In genomic region chr5:137310051-137310730, GRCh38 we compare ENCODE assay signal across 11 cellular contexts.
A peak's percentile ranks its signal among the peaks of the same experiment; 100 is the strongest.
DNase-seq lines count a peak whose midpoint lies in the region; ATAC-seq and TF ChIP-seq lines count a peak whose summit lies in the region.
"Had no signal": no experiment of that assay in that cellular context is flagged by ENCODE, and none has a peak within 500 bp of the region (broad histone marks: within the 10 kb centered on the region; RNA-seq: fewer than 3 reads in every experiment).

No MANE protein-coding gene starts in this region.

- H3K9me3 ChIP-seq in smooth muscle cell (replicated peaks; ENCODE audit: low read depth) = no peaks in the 10 kb centered on the region
- H3K9me3 ChIP-seq in CD4-positive, alpha-beta T cell (ENCODE audit: control insufficient read depth, low read length) = no peaks in the 10 kb centered on the region

- H3K27me3 ChIP-seq in GM23338 (ENCODE audit: insufficient read depth) (no peaks in the 10 kb centered on the region), smooth muscle cell (ENCODE audit: low read depth) (no peaks in the 10 kb centered on the region)
- no peaks in the 10 kb centered on the region for H3K27me3 ChIP-seq in CD4-positive, alpha-beta T cell (ENCODE audit: control insufficient read depth, insufficient read depth, low read length)

- peaks cover 31% of the 10 kb centered on the region for H3K4me1 Mint-ChIP-seq in GM23338
- no peaks in the 10 kb centered on the region for H3K4me1 Mint-ChIP-seq in CD4-positive, alpha-beta T cell (ENCODE audit: low read depth)
- no peaks in the 10 kb centered on the region for H3K4me1 Mint-ChIP-seq in activated CD4-positive, alpha-beta T cell treated with anti-CD3 and anti-CD28 coated beads for 36 hours
- H3K4me1 Mint-ChIP-seq: naive B cell had no signal

- H3K9me3 Mint-ChIP-seq in GM23338 = no peaks in the 10 kb centered on the region
- H3K9me3 Mint-ChIP-seq in CD4-positive, alpha-beta T cell = no peaks in the 10 kb centered on the region
- no peaks in the 10 kb centered on the region for H3K9me3 Mint-ChIP-seq in activated CD4-positive, alpha-beta T cell treated with anti-CD3 and anti-CD28 coated beads for 36 hours (ENCODE audit: low read depth)

- H2AFZ ChIP-seq in GM23338 = no peak overlapping the region
- no peak overlapping the region for H2AFZ ChIP-seq in smooth muscle cell (ENCODE audit: low read depth)

- peaks cover 3% of the 10 kb centered on the region; the same call in 1 of the 2 replicates for H3K9me2 ChIP-seq in GM23338 (ENCODE audit: insufficient read depth)

- POLR2A ChIA-PET in RWPE1 (lab: Yijun Ruan, JAX; ENCODE audit: low non-redundant PET) = no interaction called here
- POLR2A ChIA-PET in CD4-positive, alpha-beta T cell (lab: Charles Lee) = no interaction called here
- POLR2A ChIA-PET in activated CD4-positive, alpha-beta T cell treated with anti-CD3 and anti-CD28 coated beads for 36 hours (lab: Charles Lee) = no interaction called here

- intact Hi-C loops in CD4-positive, alpha-beta T cell (cut with DNase I, micrococcal nuclease) = no loop called here
- intact Hi-C loops in activated CD4-positive, alpha-beta T cell treated with anti-CD3 and anti-CD28 coated beads for 36 hours (cut with DNase I, micrococcal nuclease) = no loop called here
- intact Hi-C loops in Right ventricle myocardium inferior (cut with DNase I) = no loop called here

- 0 out of 2 replicates have a peak overlapping the region, but pooled peaks have one; percentile 32 for H3K27ac ChIP-seq in GM23338 (ENCODE audit: low read depth)
- no peak overlapping the region for H3K27ac ChIP-seq in RWPE1
- peak overlapping the region; percentile 88 for H3K27ac ChIP-seq in smooth muscle cell (ENCODE audit: low read depth)
- H3K27ac ChIP-seq in CD4-positive, alpha-beta T cell (ENCODE audit: low read depth, low read length) = no peak overlapping the region

- no peak overlapping the region for H3K27ac Mint-ChIP-seq in GM23338
- H3K27ac Mint-ChIP-seq in CD4-positive, alpha-beta T cell = no peak overlapping the region
- no peak overlapping the region for H3K27ac Mint-ChIP-seq in activated CD4-positive, alpha-beta T cell treated with anti-CD3 and anti-CD28 coated beads for 36 hours
- H3K27ac Mint-ChIP-seq: naive B cell had no signal

- peak; percentile 22 for DNase-seq in GM23338 (ENCODE audit: low spot score)
- DNase-seq in RWPE1 (ENCODE audit: low spot score) = peak; percentile 95
- DNase-seq in fibroblast of mammary gland (ENCODE audit: low read depth) = peak; percentile 95
- no peak for DNase-seq in smooth muscle cell (lab: John Stamatoyannopoulos, UW; ENCODE audit: unreplicated experiment)
- no peak for DNase-seq in CD4-positive, alpha-beta T cell
- DNase-seq in activated CD4-positive, alpha-beta T cell treated with anti-CD3 and anti-CD28 coated beads for 36 hours = no peak
- no peak for DNase-seq in Right ventricle myocardium inferior (ENCODE audit: missing footprints)
- DNase-seq: naive B cell; NCI-H1105 treated with DMSO at 0.1 percent for 48 hours; RPMI8226; stimulated activated CD4-positive, alpha-beta T cell treated with anti-CD3 and anti-CD28 coated beads, Interleukin-1b, Interleukin-23, amount 100 ng/mL, for 48 hours had no signal

- H3K4me2 ChIP-seq in GM23338 (no peak overlapping the region), smooth muscle cell (peak overlapping the region; percentile 78)

- peaks cover 11% of the 10 kb centered on the region; the same call in 1 of the 2 replicates for H3K4me1 ChIP-seq in GM23338 (ENCODE audit: insufficient read depth)
- peaks cover 22% of the 10 kb centered on the region for H3K4me1 ChIP-seq in smooth muscle cell (ENCODE audit: low read depth)

- no peaks in the 10 kb centered on the region for H3K36me3 Mint-ChIP-seq in GM23338 (ENCODE audit: low read depth)
- no peaks in the 10 kb centered on the region for H3K36me3 Mint-ChIP-seq in CD4-positive, alpha-beta T cell (ENCODE audit: low read depth)
- no peaks in the 10 kb centered on the region for H3K36me3 Mint-ChIP-seq in activated CD4-positive, alpha-beta T cell treated with anti-CD3 and anti-CD28 coated beads for 36 hours (ENCODE audit: low read depth)
- H3K36me3 Mint-ChIP-seq: naive B cell had no signal

- no peak overlapping the region for H3K4me3 Mint-ChIP-seq in GM23338
- no peak overlapping the region for H3K4me3 Mint-ChIP-seq in CD4-positive, alpha-beta T cell
- no peak overlapping the region for H3K4me3 Mint-ChIP-seq in activated CD4-positive, alpha-beta T cell treated with anti-CD3 and anti-CD28 coated beads for 36 hours
- H3K4me3 Mint-ChIP-seq: naive B cell had no signal

- no peaks in the 10 kb centered on the region for H4K20me1 ChIP-seq in GM23338 (replicated peaks; ENCODE audit: insufficient read depth)
- H4K20me1 ChIP-seq in smooth muscle cell (ENCODE audit: low read depth) = no peaks in the 10 kb centered on the region

- no peaks in the 10 kb centered on the region for H3F3A ChIP-seq in GM23338 (replicated peaks; ENCODE audit: low read depth)
- no peaks in the 10 kb centered on the region for H3F3A ChIP-seq in smooth muscle cell (ENCODE audit: low read depth)

- H3K4me3 ChIP-seq in GM23338 = no peak overlapping the region
- H3K4me3 ChIP-seq in fibroblast of mammary gland (ENCODE audit: control insufficient read depth, low read depth, low read length) = no peak overlapping the region
- H3K4me3 ChIP-seq in smooth muscle cell = no peak overlapping the region

- CTCF ChIA-PET in RWPE1 (lab: Yijun Ruan, JAX) = interaction anchor here (0.8 to 1.6 kb wide), 5 partner anchors 9 to 189 kb away, joined by 3 to 5 read pairs (median 4); partner anchors contain the start of gene SPOCK1
- CTCF ChIA-PET in CD4-positive, alpha-beta T cell (lab: Charles Lee) = interaction anchor here (1.3 kb wide), 1 partner anchor 10 kb away, joined by 4 read pairs; no protein-coding TSS in a partner anchor
- CTCF ChIA-PET in activated CD4-positive, alpha-beta T cell treated with anti-CD3 and anti-CD28 coated beads for 36 hours (lab: Charles Lee) = interaction anchor here (0.7 kb wide), 1 partner anchor 10 kb away, joined by 3 read pairs; no protein-coding TSS in a partner anchor

- no peak for ATAC-seq in GM23338
- ATAC-seq in CD4-positive, alpha-beta T cell (ENCODE audit: poor library complexity) = no peak
- no peak for ATAC-seq in activated CD4-positive, alpha-beta T cell treated with anti-CD3 and anti-CD28 coated beads for 36 hours
- no peak for ATAC-seq in Right ventricle myocardium inferior

- H3K36me3 ChIP-seq in GM23338 (ENCODE audit: insufficient read depth) (no peaks in the 10 kb centered on the region), smooth muscle cell (ENCODE audit: low read depth) (no peaks in the 10 kb centered on the region)

- no peaks in the 10 kb centered on the region for H3K27me3 Mint-ChIP-seq in GM23338 (ENCODE audit: insufficient read depth, low read depth, poor library complexity)
- peaks cover 15% of the 10 kb centered on the region for H3K27me3 Mint-ChIP-seq in CD4-positive, alpha-beta T cell
- H3K27me3 Mint-ChIP-seq in activated CD4-positive, alpha-beta T cell treated with anti-CD3 and anti-CD28 coated beads for 36 hours = peaks cover 17% of the 10 kb centered on the region

- no peak for TF ChIP-seq CTCF in GM23338 (conservative IDR thresholded peaks at IDR 0.05; ENCODE audit: low read depth in 2 of 2)
- no peak for TF ChIP-seq CTCF in RWPE1 (conservative IDR thresholded peaks at IDR 0.05; ENCODE audit: low read depth)
- TF ChIP-seq CTCF in fibroblast of mammary gland (conservative IDR thresholded peaks at IDR 0.05; ENCODE audit: control insufficient read depth, insufficient read depth, low read depth, low read length) = no peak
- no peak for TF ChIP-seq CTCF in smooth muscle cell (IDR thresholded peaks at IDR 0.05; ENCODE audit: borderline replicate concordance, insufficient read depth, poor library complexity, severe bottlenecking)
- TF ChIP-seq CTCF in CD4-positive, alpha-beta T cell (IDR thresholded peaks at IDR 0.05) = no peak

- no peaks in the 10 kb centered on the region for H3K79me2 ChIP-seq in GM23338 (replicated peaks; ENCODE audit: insufficient read depth)
- no peaks in the 10 kb centered on the region for H3K79me2 ChIP-seq in smooth muscle cell (ENCODE audit: low read depth)

- peak overlapping the region; percentile 52 for H3K9ac ChIP-seq in smooth muscle cell (ENCODE audit: low read depth)

- WGBS in smooth muscle cell (ENCODE audit: low lambda C conversion rate) = 23% methylated on average over 5 of the region's 5 CpGs

TF ChIP-seq in GM23338, 12 proteins besides CTCF, POLR2A, EP300 and RAD21 (continues in another document):
- no peak for TF ChIP-seq NANOG (IDR thresholded peaks at IDR 0.05; ENCODE audit: borderline replicate concordance)
- TF ChIP-seq EZH2phosphoT487 (IDR thresholded peaks at IDR 0.05; ENCODE audit: unreplicated experiment) = no peak
- no peak for TF ChIP-seq CREB1 (CRISPR knock-in tag; IDR thresholded peaks at IDR 0.05; ENCODE audit: low read depth)
- no peak for TF ChIP-seq EZH2 (IDR thresholded peaks at IDR 0.05; ENCODE audit: low read depth, unreplicated experiment)

Comparison
In these comparisons a context has a peak if more than half of its experiments do, and no peak if none do; other contexts are left out.
1. DNase-seq: peak in GM23338 (single experiment), RWPE1 (single experiment) and fibroblast of mammary gland (single experiment); none in smooth muscle cell (single experiment), CD4-positive, alpha-beta T cell (0 of 10), activated CD4-positive, alpha-beta T cell treated with anti-CD3 and anti-CD28 coated beads for 36 hours (single experiment) and Right ventricle myocardium inferior (single experiment).
2. H3K27ac ChIP-seq: peak in GM23338 (single experiment) and smooth muscle cell (single experiment); none in RWPE1 (single experiment) and CD4-positive, alpha-beta T cell (single experiment).